19 cellular contexts compared by ENCODE assay signal in genomic region chr19:46065486-46065885, GRCh38. TPM values are rescaled to one million over a fixed set of nuclear protein-coding genes. Genes with fewer than 3 reads are reported as not detected.
DNase-seq lines count a peak whose midpoint lies in the region; ATAC-seq and TF ChIP-seq lines count a peak whose summit lies in the region.
"Had no signal": no experiment of that assay in that cellular context is flagged by ENCODE, and none has a peak within 500 bp of the region (broad histone marks: within the 10 kb centered on the region; RNA-seq: fewer than 3 reads in every experiment).

No MANE protein-coding gene starts in this region.

- H3K4me3 ChIP-seq in MG63, result no peak overlapping the region
- H3K4me3 ChIP-seq: hepatocyte, neural progenitor cell, SJSA1 had no signal

- BruUV-seq in MCF 10A (replicated peaks; lab: Mats Ljungman, UMichigan), result no TSS peak

- no peak for TF ChIP-seq CTCF in MCF 10A (IDR thresholded peaks at IDR 0.05; ENCODE audit: unreplicated experiment)

- H3K9me3 Mint-ChIP-seq in MCF 10A (ENCODE audit: unreplicated experiment), result no peaks in the 10 kb centered on the region

- no peaks in the 10 kb centered on the region for H3K27me3 Mint-ChIP-seq in MCF 10A (ENCODE audit: insufficient read depth, unreplicated experiment)

- no peaks in the 10 kb centered on the region for H3K9me3 ChIP-seq in MG63

- peak; percentile 63 for DNase-seq in COLO829 (ENCODE audit: low spot score)
- peak; percentile 63 for DNase-seq in MG63
- DNase-seq in MCF 10A (ENCODE audit: unreplicated experiment), result peak; percentile 91
- DNase-seq in foreskin melanocyte, result peak; percentile 90
- no peak for DNase-seq in GOT3 (lab: John Stamatoyannopoulos, UW)
- DNase-seq in NCI-H1930 (lab: John Stamatoyannopoulos, UW), result no peak
- no peak for DNase-seq in D341Med (ENCODE audit: low spot score)
- DNase-seq: activated CD4-positive, alpha-beta T cell treated with anti-CD3 and anti-CD28 coated beads for 36 hours; activated CD8-positive, alpha-beta memory T cell treated with anti-CD3 and anti-CD28 coated beads, Interleukin-2, amount 50 U/mL, for 4 hours; Calu3; central memory CD4-positive, alpha-beta T cell; kidney glomerular epithelial cell; NCI-H187 treated with DMSO at 0.1 percent for 48 hours; T-helper 9 cell had no signal

- peaks cover 41% of the 10 kb centered on the region for H3K4me1 Mint-ChIP-seq in MCF 10A (ENCODE audit: insufficient read depth, unreplicated experiment)

- CTCF ChIA-PET in MCF 10A (lab: Yijun Ruan, JAX), result interaction anchor here (0.8 to 3.1 kb wide), 9 partner anchors 8 to 200 kb away, joined by 3 to 18 read pairs (median 5); no protein-coding TSS in a partner anchor

- no peak overlapping the region for H3K4me3 Mint-ChIP-seq in MCF 10A (ENCODE audit: unreplicated experiment)
- H3K4me3 Mint-ChIP-seq: activated CD4-positive, alpha-beta T cell treated with anti-CD3 and anti-CD28 coated beads for 36 hours; neural progenitor cell had no signal

- H3K27me3 ChIP-seq in MG63, result peaks cover 17% of the 10 kb centered on the region
- H3K27me3 ChIP-seq: hepatocyte had no signal

- H3K27ac Mint-ChIP-seq in MCF 10A (ENCODE audit: low read depth, unreplicated experiment), result peak overlapping the region; percentile 50
- H3K27ac Mint-ChIP-seq: activated CD4-positive, alpha-beta T cell treated with anti-CD3 and anti-CD28 coated beads for 36 hours; neural progenitor cell had no signal

- no peaks in the 10 kb centered on the region for H3K36me3 ChIP-seq in MG63
- H3K36me3 ChIP-seq: neural progenitor cell, SJSA1 had no signal

- intact Hi-C loops in MCF 10A (cut with micrococcal nuclease), result loop anchor here (5.0 kb wide), 2 partner anchors 248 to 307 kb away; partner anchors contain the start of gene RSPH6A

- POLR2A ChIA-PET in MCF 10A (lab: Yijun Ruan, JAX), result interaction anchor here (0.7 to 2.6 kb wide), 7 partner anchors 9 to 45 kb away, joined by 3 to 8 read pairs (median 6); partner anchors contain the start of gene IGFL4

- ATAC-seq in GM21723 (IDR thresholded peaks at IDR 0.05; ENCODE audit: unreplicated experiment), result no peak
- ATAC-seq: activated CD4-positive, alpha-beta T cell treated with anti-CD3 and anti-CD28 coated beads for 36 hours had no signal

- peaks cover 4% of the 10 kb centered on the region for H3K36me3 Mint-ChIP-seq in MCF 10A (ENCODE audit: insufficient read depth, unreplicated experiment)
- H3K36me3 Mint-ChIP-seq: neural progenitor cell had no signal

RNA-seq across cellular contexts. Expression of gene IGFL4, which starts 24.7 kb away (rescaled TPM):
- total RNA-seq in MG63 (2014; rRNA removed; shearing (Covaris generic); ENCODE audit: low replicate concordance), result not detected in 2 replicates
- total RNA-seq in MCF 10A (2022), result 0.54 TPM in 1 of 2 replicates, not detected in the other
- total RNA-seq: activated CD4-positive, alpha-beta T cell treated with anti-CD3 and anti-CD28 coated beads for 36 hours; Calu3; SJSA1 had no signal

RNA-seq across cellular contexts. Expression of gene PGLYRP1, which starts 42.6 kb away (rescaled TPM):
- total RNA-seq in MG63 (2014; rRNA removed; shearing (Covaris generic); ENCODE audit: low replicate concordance), result not detected in 2 replicates
- total RNA-seq in MCF 10A (2022), result not detected in 2 replicates
- total RNA-seq: activated CD4-positive, alpha-beta T cell treated with anti-CD3 and anti-CD28 coated beads for 36 hours; Calu3; hepatocyte; NCI-H460; SJSA1 had no signal

RNA-seq across cellular contexts. Expression of gene IGFL3, which starts 59.0 kb away (rescaled TPM):
- total RNA-seq in MG63 (2014; rRNA removed; shearing (Covaris generic); ENCODE audit: low replicate concordance), result not detected in 2 replicates
- total RNA-seq in MCF 10A (2022), result not detected in 2 replicates
- total RNA-seq: activated CD4-positive, alpha-beta T cell treated with anti-CD3 and anti-CD28 coated beads for 36 hours; Calu3; NCI-H460; SJSA1 had no signal

Comparison
In these comparisons a context has a peak if more than half of its experiments do, and no peak if none do; other contexts are left out.
1. DNase-seq: peak in COLO829 (single experiment), MG63 (single experiment), MCF 10A (single experiment) and foreskin melanocyte (single experiment); none in GOT3 (single experiment), NCI-H1930 (0 of 2) and D341Med (single experiment).